7 cellular contexts compared by ENCODE assay signal in genomic region chr3:115658337-115659181, GRCh38.
DNase-seq lines count a peak whose midpoint lies in the region; ATAC-seq lines count a peak whose summit lies in the region.

No MANE protein-coding gene starts in this region.

- ATAC-seq in GM18519 (IDR thresholded peaks at IDR 0.05; ENCODE audit: low FRiP score, unreplicated experiment) (peak; percentile 78), HG02973 (IDR thresholded peaks at IDR 0.05; ENCODE audit: unreplicated experiment) (peak; percentile 88)

- peak overlapping the region; percentile 88 for H3K27ac ChIP-seq in caudate nucleus (ENCODE audit: low read depth, low read length)

- peak; percentile 78 for DNase-seq in NCI-H2029 (lab: John Stamatoyannopoulos, UW)
- peak; percentile 5 to 44 (median 28) for DNase-seq in activated CD4-positive, CD25-positive, alpha-beta regulatory T cell (lab: John Stamatoyannopoulos, UW)
- peak in 60 of 61 donors; percentile 7 to 87 (median 42) for DNase-seq in caudate nucleus (lab: John Stamatoyannopoulos, UW)
- DNase-seq in iris pigment epithelial cell (ENCODE audit: low read depth), result peak; percentile 85
- peak; percentile 41 to 46 for DNase-seq in stimulated activated CD4-positive, alpha-beta T cell treated with anti-CD3 and anti-CD28 coated beads, Interleukin-12 subunit alpha, Interleukin-12 subunit beta, amount 100 ng/mL, for 24 hours (ENCODE audit: low read depth in 2 of 2)

Comparison
In these comparisons a context has a peak if more than half of its experiments do, and no peak if none do; other contexts are left out.
1. Peak in every context shown above with its lines: DNase-seq, ATAC-seq and H3K27ac ChIP-seq.
2. DNase-seq: peak in every context shown above with its lines; median percentile 85 in iris pigment epithelial cell; 78 in NCI-H2029; 44 in stimulated activated CD4-positive, alpha-beta T cell treated with anti-CD3 and anti-CD28 coated beads, Interleukin-12 subunit alpha, Interleukin-12 subunit beta, amount 100 ng/mL, for 24 hours; 42 in caudate nucleus; 28 in activated CD4-positive, CD25-positive, alpha-beta regulatory T cell.